ENCODE assay signal across 1 cellular context in the genomic region with DNA sequence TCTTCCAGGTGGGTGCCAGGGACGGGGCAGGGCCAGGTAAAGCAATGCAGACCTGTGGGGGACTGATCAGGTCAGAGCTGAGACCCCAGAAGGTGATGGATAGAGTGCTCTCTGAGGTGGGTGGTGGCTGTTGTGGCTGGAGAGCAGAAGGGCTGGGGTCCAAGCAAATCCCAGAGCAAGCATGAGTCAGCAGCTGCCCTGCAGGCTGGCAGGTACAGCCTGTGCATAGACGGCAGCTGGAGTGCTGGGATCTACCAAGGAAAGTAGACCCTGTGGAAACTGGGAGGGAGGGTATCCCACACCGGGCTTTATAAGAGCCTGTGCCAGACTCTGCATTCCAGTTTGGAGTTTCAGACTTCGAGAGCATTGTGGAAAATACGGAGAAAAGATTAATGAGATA.
TF ChIP-seq lines count a peak whose summit lies in the region.

No MANE protein-coding gene starts in this region.

TF ChIP-seq in IMR-90, 13 proteins besides CTCF, POLR2A, EP300 and RAD21:
- TF ChIP-seq BHLHE40 (IDR thresholded peaks at IDR 0.05; ENCODE audit: low read depth, low read length): no peak
- peak; percentile 60; the same call in 1 of the 2 replicates for TF ChIP-seq NFE2L2 (IDR thresholded peaks at IDR 0.05; ENCODE audit: low read depth, low read length)
TF ChIP-seq in IMR-90: peak in this region for 1.
